ENCODE assay signal across 24 cellular contexts in the genomic region with DNA sequence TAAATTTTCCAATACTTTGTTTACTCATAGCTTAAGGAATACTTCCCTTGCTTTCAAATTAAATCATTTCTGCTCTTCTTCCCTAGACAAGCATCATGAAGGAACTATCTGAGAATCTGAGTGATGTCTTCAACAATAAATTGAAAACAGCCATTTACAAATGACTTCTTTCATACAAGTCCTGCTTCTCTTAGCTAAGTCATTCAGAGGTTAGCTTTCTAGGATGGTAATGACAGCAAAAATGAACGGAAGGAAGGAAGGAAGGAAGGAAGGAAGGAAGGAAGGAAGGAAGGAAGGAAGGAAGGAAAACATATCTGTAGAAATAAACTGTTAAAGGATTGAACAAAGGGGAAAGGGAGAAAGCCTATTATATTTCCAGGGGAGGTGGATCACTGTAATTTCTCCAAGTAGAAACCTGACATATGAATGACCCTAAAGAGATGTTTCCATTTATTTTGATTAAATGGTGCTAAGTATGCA.
"Had no signal": no experiment of that assay in that cellular context is flagged by ENCODE, and none has a peak within 500 bp of the region (broad histone marks: within the 10 kb centered on the region; RNA-seq: fewer than 3 reads in every experiment).

No MANE protein-coding gene starts in this region.

- H3K27me3 ChIP-seq: colonic mucosa, esophagus muscularis mucosa, esophagus squamous epithelium, foreskin keratinocyte, gastrocnemius medialis, gastroesophageal sphincter, heart left ventricle, heart right ventricle, hepatocyte had no signal

- H3K4me1 ChIP-seq: colonic mucosa, esophagus muscularis mucosa, esophagus squamous epithelium, foreskin keratinocyte, gastrocnemius medialis, gastroesophageal sphincter, heart left ventricle, heart right ventricle had no signal

- H3K4me3 ChIP-seq: colonic mucosa, coronary artery, dorsolateral prefrontal cortex, esophagus muscularis mucosa, esophagus squamous epithelium, gastrocnemius medialis, gastroesophageal sphincter, heart left ventricle, heart right ventricle, hepatocyte had no signal

- DNase-seq: colonic mucosa; cortex of kidney; dermis blood vessel endothelial cell; dorsolateral prefrontal cortex; effector CD4-positive, alpha-beta T cell; effector CD8-positive, alpha-beta T cell; effector memory CD4-positive, alpha-beta T cell; effector memory CD8-positive, alpha-beta T cell; endodermal cell; erythroblast; esophagus squamous epithelium; foreskin fibroblast; foreskin keratinocyte; foreskin melanocyte; gastrocnemius medialis; glutamatergic neuron; head of caudate nucleus; heart left ventricle; heart right ventricle had no signal

- H3K36me3 ChIP-seq: colonic mucosa, esophagus muscularis mucosa, esophagus squamous epithelium, gastrocnemius medialis, gastroesophageal sphincter, heart left ventricle, heart right ventricle had no signal

- H3K27ac ChIP-seq: colonic mucosa, coronary artery, dorsolateral prefrontal cortex, epithelial cell of prostate, esophagus muscularis mucosa, esophagus squamous epithelium, foreskin keratinocyte, gastrocnemius medialis, gastroesophageal sphincter, heart left ventricle, heart right ventricle, hepatocyte had no signal

- H3K9me3 ChIP-seq: colonic mucosa, esophagus muscularis mucosa, gastrocnemius medialis had no signal
